13 cellular contexts compared by ENCODE assay signal in the genomic region with DNA sequence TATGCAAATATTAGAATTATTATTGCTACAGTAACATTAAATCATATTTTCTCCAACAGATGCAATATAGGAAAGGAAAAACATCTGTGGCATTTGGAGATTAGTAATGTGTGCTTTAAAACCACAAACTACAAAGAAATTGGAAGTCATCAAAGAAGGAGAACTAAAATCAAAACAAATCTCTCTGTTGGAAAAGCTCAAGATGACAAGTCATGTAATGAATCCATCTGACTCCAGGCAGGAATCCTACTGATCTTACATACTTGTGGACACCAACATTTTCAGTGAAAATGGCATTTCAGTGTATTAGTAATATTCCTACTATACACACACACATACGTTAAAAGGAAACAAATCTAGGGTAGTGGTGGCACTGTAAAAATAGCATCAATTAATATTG.
"Had no signal": no experiment of that assay in that cellular context is flagged by ENCODE, and none has a peak within 500 bp of the region (broad histone marks: within the 10 kb centered on the region; RNA-seq: fewer than 3 reads in every experiment).

No MANE protein-coding gene starts in this region.

- ATAC-seq: activated CD4-positive, alpha-beta T cell treated with anti-CD3 and anti-CD28 coated beads for 36 hours; body of pancreas; left ventricle myocardium superior had no signal

- H3K4me3 ChIP-seq: body of pancreas, sigmoid colon, thoracic aorta had no signal

- DNase-seq: activated CD4-positive, alpha-beta memory T cell treated with anti-CD3 and anti-CD28 coated beads, Interleukin-2, amount 10 ng/mL, durations not matched to agents 7 days and 5 days; activated CD4-positive, alpha-beta T cell treated with anti-CD3 and anti-CD28 coated beads for 36 hours; activated gamma-delta T cell; activated T-cell treated with anti-CD3 and anti-CD28 coated beads, Interleukin-2, amount 50 U/mL, for 48 hours; body of pancreas; cerebellar nuclear complex; kidney; left ventricle myocardium superior; mesendoderm; sigmoid colon; stimulated activated CD4-positive, alpha-beta T cell treated with anti-CD3 and anti-CD28 coated beads, Interleukin-4, amount 100 ng/mL, for 24 hours; T-helper 9 cell had no signal
